In the genomic region with DNA sequence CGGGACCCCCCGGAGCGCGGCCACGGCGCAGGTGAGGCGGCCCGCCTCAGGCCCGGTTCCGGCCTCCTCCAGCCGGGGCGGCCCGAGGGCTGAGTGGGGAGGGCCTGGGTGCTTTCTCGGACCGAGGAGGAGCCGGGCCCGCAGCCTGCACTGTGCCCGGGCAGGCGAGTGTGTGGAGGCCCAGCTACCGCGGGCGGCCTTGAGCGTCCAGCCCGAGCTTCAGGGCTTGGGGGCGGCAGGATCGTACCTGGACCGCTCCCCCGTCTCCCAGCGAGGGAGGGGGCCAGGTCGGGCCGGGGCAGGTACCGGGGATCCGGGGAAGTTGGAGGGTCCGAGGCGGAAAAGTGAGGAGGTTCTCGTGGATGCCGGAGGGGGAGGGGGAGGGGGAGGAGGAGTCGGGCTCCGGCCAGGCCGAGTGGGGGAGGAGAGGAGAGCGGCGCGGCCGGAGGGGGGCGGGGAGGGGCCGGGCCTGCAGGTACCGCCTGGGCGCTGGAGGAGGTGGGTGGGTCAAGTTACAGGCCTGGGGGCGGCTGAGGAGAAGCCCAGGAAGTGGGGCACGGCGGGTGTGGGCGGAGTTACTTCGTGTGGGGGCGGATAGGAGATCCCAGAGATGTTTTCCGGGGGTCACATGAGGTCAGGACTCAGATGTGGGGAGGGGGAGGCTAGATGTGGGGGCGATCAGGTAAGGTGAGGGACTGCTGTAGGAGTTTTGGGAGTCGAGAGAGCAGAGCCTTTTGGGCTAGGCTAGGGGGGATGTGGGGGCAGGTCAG, we compare ENCODE assay signal across 1 cellular context.
A peak's percentile ranks its signal among the peaks of the same experiment; 100 is the strongest.
TF ChIP-seq lines count a peak whose summit lies in the region.

No MANE protein-coding gene starts in this region.

TF ChIP-seq in K562, 482 proteins besides CTCF, POLR2A, EP300 and RAD21 (continued from another document and continues in another):
- TF ChIP-seq HDAC3 (IDR thresholded peaks at IDR 0.05; ENCODE audit: borderline replicate concordance, partially characterized antibody) (no peak), ZBTB17 (CRISPR knock-in tag; IDR thresholded peaks at IDR 0.05) (no peak), PHB2 (IDR thresholded peaks at IDR 0.05; ENCODE audit: low read depth) (no peak), E2F3 (CRISPR knock-in tag; IDR thresholded peaks at IDR 0.05) (no peak), CBX3 (IDR thresholded peaks at IDR 0.05; ENCODE audit: borderline replicate concordance in 1 of 2, low read length in 2 of 2) (no peak), ESRRB (CRISPR knock-in tag; IDR thresholded peaks at IDR 0.05; ENCODE audit: borderline replicate concordance) (no peak), GMEB1 (CRISPR knock-in tag; IDR thresholded peaks at IDR 0.05) (no peak), HNRNPLL (IDR thresholded peaks at IDR 0.05; ENCODE audit: low read depth, low read length, poor library complexity, severe bottlenecking) (no peak), TFE3 (CRISPR knock-in tag; IDR thresholded peaks at IDR 0.05) (no peak), FOS (IDR thresholded peaks at IDR 0.05; ENCODE audit: extremely low read depth, insufficient read length) (no peak), SUPT5H (IDR thresholded peaks at IDR 0.05) (peak; percentile 37; the same call in 1 of the 2 replicates), E2F5 (CRISPR knock-in tag; IDR thresholded peaks at IDR 0.05) (no peak), ZBTB43 (CRISPR knock-in tag; IDR thresholded peaks at IDR 0.05) (no peak), MAZ (CRISPR knock-in tag; conservative IDR thresholded peaks at IDR 0.05 in 1 of 2, IDR thresholded peaks at IDR 0.05 in 1 of 2) (no peak), HSF4 (CRISPR knock-in tag; IDR thresholded peaks at IDR 0.05; ENCODE audit: borderline replicate concordance) (no peak), TCF3 (CRISPR knock-in tag; IDR thresholded peaks at IDR 0.05) (no peak), ETV6 (IDR thresholded peaks at IDR 0.05; ENCODE audit: borderline replicate concordance in 1 of 2, low read depth in 2 of 2, low read length in 1 of 2) (no peak), ETV6 (CRISPR knock-in tag; IDR thresholded peaks at IDR 0.05; ENCODE audit: borderline replicate concordance) (no peak), MAFF (IDR thresholded peaks at IDR 0.05; ENCODE audit: low read length) (no peak), NFE2L1 (tag; IDR thresholded peaks at IDR 0.05; ENCODE audit: borderline replicate concordance, low read depth) (no peak), TOE1 (IDR thresholded peaks at IDR 0.05; ENCODE audit: borderline replicate concordance) (peak; percentile 51; the same call in 1 of the 2 replicates), TOE1 (CRISPR knock-in tag; IDR thresholded peaks at IDR 0.05; ENCODE audit: borderline replicate concordance, low read depth) (no peak), POLR3G (IDR thresholded peaks at IDR 0.05; ENCODE audit: extremely low read depth, insufficient read length, insufficient replicate concordance) (no peak), ZNF584 (CRISPR knock-in tag; IDR thresholded peaks at IDR 0.05; ENCODE audit: low read depth) (no peak), SMARCA4 (IDR thresholded peaks at IDR 0.05) (0 out of 2 replicates have a peak, but pooled peaks have one; percentile 40), LCOR (CRISPR knock-in tag; IDR thresholded peaks at IDR 0.05) (no peak), SMARCC2 (IDR thresholded peaks at IDR 0.05; ENCODE audit: low read depth) (no peak), TGIF2 (CRISPR knock-in tag; IDR thresholded peaks at IDR 0.05) (peak; percentile 56; the same call in 1 of the 2 replicates), PML (IDR thresholded peaks at IDR 0.05; ENCODE audit: low read length) (no peak), NCOA1 (IDR thresholded peaks at IDR 0.05; ENCODE audit: low read depth) (no peak), NR3C1 (CRISPR knock-in tag; IDR thresholded peaks at IDR 0.05) (no peak), SP1 (CRISPR knock-in tag; IDR thresholded peaks at IDR 0.05) (no peak), E2F6 (IDR thresholded peaks at IDR 0.05; ENCODE audit: borderline replicate concordance in 1 of 2, extremely low read depth in 1 of 2, insufficient read depth in 1 of 2, insufficient read length in 1 of 2, low read depth in 1 of 2, low read length in 1 of 2, poor library complexity in 1 of 2, severe bottlenecking in 1 of 2) (no peak), SMARCA5 (IDR thresholded peaks at IDR 0.05) (no peak), NR1H2 (CRISPR knock-in tag; IDR thresholded peaks at IDR 0.05) (no peak), PBX2 (CRISPR knock-in tag; IDR thresholded peaks at IDR 0.05; ENCODE audit: low read depth) (no peak), PBX2 (tag; conservative IDR thresholded peaks at IDR 0.05; ENCODE audit: low read depth) (no peak)
- TF ChIP-seq, protein P1, sequence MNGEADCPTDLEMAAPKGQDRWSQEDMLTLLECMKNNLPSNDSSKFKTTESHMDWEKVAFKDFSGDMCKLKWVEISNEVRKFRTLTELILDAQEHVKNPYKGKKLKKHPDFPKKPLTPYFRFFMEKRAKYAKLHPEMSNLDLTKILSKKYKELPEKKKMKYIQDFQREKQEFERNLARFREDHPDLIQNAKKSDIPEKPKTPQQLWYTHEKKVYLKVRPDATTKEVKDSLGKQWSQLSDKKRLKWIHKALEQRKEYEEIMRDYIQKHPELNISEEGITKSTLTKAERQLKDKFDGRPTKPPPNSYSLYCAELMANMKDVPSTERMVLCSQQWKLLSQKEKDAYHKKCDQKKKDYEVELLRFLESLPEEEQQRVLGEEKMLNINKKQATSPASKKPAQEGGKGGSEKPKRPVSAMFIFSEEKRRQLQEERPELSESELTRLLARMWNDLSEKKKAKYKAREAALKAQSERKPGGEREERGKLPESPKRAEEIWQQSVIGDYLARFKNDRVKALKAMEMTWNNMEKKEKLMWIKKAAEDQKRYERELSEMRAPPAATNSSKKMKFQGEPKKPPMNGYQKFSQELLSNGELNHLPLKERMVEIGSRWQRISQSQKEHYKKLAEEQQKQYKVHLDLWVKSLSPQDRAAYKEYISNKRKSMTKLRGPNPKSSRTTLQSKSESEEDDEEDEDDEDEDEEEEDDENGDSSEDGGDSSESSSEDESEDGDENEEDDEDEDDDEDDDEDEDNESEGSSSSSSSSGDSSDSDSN (IDR thresholded peaks at IDR 0.05; ENCODE audit: borderline replicate concordance in 1 of 2, low read depth in 2 of 2, low read length in 2 of 2): 0 out of 4 replicates have a peak, but pooled peaks of 1 of the 2 experiments have one; percentile 37
- TF ChIP-seq, protein P2, sequence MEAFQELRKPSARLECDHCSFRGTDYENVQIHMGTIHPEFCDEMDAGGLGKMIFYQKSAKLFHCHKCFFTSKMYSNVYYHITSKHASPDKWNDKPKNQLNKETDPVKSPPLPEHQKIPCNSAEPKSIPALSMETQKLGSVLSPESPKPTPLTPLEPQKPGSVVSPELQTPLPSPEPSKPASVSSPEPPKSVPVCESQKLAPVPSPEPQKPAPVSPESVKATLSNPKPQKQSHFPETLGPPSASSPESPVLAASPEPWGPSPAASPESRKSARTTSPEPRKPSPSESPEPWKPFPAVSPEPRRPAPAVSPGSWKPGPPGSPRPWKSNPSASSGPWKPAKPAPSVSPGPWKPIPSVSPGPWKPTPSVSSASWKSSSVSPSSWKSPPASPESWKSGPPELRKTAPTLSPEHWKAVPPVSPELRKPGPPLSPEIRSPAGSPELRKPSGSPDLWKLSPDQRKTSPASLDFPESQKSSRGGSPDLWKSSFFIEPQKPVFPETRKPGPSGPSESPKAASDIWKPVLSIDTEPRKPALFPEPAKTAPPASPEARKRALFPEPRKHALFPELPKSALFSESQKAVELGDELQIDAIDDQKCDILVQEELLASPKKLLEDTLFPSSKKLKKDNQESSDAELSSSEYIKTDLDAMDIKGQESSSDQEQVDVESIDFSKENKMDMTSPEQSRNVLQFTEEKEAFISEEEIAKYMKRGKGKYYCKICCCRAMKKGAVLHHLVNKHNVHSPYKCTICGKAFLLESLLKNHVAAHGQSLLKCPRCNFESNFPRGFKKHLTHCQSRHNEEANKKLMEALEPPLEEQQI (IDR thresholded peaks at IDR 0.05): no peak
- TF ChIP-seq, protein P3, sequence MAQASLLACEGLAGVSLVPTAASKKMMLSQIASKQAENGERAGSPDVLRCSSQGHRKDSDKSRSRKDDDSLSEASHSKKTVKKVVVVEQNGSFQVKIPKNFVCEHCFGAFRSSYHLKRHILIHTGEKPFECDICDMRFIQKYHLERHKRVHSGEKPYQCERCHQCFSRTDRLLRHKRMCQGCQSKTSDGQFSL (CRISPR knock-in tag; IDR thresholded peaks at IDR 0.05): no peak
- TF ChIP-seq, protein P3 (tag; IDR thresholded peaks at IDR 0.05): peak in 1 of 2 experiments; percentile 67; a peak in 1 of 4 replicates
- TF ChIP-seq, protein P4, sequence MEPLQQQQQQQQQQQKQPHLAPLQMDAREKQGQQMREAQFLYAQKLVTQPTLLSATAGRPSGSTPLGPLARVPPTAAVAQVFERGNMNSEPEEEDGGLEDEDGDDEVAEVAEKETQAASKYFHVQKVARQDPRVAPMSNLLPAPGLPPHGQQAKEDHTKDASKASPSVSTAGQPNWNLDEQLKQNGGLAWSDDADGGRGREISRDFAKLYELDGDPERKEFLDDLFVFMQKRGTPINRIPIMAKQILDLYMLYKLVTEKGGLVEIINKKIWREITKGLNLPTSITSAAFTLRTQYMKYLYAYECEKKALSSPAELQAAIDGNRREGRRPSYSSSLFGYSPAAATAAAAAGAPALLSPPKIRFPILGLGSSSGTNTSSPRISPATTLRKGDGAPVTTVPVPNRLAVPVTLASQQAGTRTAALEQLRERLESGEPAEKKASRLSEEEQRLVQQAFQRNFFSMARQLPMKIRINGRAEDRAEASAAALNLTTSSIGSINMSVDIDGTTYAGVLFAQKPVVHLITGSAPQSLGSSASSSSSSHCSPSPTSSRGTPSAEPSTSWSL (CRISPR knock-in tag; IDR thresholded peaks at IDR 0.05; ENCODE audit: borderline replicate concordance): no peak
